1 cellular context compared by ENCODE assay signal in the genomic region with DNA sequence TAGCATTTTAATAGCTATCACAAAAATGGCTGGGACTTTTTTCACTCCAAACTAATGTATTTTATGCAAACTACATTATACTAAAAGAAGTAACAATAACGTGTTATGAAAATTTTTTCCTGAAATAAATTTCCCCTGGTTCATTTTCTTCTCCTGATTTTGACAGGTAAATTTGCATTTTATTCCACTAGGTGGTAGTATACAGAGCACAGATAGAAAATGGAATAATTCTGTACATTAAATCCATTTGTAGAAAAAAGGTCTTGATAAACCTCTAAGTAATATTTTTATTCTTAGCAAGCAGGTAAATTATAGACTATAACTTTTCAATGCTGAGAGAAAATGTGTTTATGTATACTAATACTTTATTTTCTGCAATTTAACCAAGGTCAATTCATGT.
TF ChIP-seq lines count a peak whose summit lies in the region.

No MANE protein-coding gene starts in this region.

TF ChIP-seq in IMR-90, 13 proteins besides CTCF, POLR2A, EP300 and RAD21 (continued from another document):
- no peak for TF ChIP-seq CEBPB (IDR thresholded peaks at IDR 0.05; ENCODE audit: low read depth, low read length)
- TF ChIP-seq, protein P1, sequence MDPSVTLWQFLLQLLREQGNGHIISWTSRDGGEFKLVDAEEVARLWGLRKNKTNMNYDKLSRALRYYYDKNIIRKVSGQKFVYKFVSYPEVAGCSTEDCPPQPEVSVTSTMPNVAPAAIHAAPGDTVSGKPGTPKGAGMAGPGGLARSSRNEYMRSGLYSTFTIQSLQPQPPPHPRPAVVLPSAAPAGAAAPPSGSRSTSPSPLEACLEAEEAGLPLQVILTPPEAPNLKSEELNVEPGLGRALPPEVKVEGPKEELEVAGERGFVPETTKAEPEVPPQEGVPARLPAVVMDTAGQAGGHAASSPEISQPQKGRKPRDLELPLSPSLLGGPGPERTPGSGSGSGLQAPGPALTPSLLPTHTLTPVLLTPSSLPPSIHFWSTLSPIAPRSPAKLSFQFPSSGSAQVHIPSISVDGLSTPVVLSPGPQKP (IDR thresholded peaks at IDR 0.05; ENCODE audit: borderline replicate concordance, low read depth, low read length), result no peak
